ENCODE assay signal across 1 cellular context in genomic region chr19:19668230-19669012, GRCh38.
TF ChIP-seq lines count a peak whose summit lies in the region.

Gene ZNF101, plus strand, starts transcription at chr19:19668839. Its CDS starts 125 bp downstream, at chr19:19668964.

TF ChIP-seq in K562, 482 proteins besides CTCF, POLR2A, EP300 and RAD21 (continued from another document and continues in another):
- TF ChIP-seq TFAP4 (CRISPR knock-in tag; IDR thresholded peaks at IDR 0.05; ENCODE audit: borderline replicate concordance) (peak; percentile 52; the same call in 1 of the 2 replicates), RB1 (IDR thresholded peaks at IDR 0.05; ENCODE audit: low read depth) (peak; percentile 91), ZBTB1 (CRISPR knock-in tag; IDR thresholded peaks at IDR 0.05; ENCODE audit: borderline replicate concordance, low read depth) (no peak), FIP1L1 (IDR thresholded peaks at IDR 0.05; ENCODE audit: low read depth, low read length, poor library complexity, severe bottlenecking) (peak; percentile 46), CBFB (CRISPR knock-in tag; IDR thresholded peaks at IDR 0.05) (no peak), ILK (tag; IDR thresholded peaks at IDR 0.05; ENCODE audit: borderline replicate concordance, low read depth) (no peak), PHF21A (IDR thresholded peaks at IDR 0.05; ENCODE audit: borderline replicate concordance, low read depth) (no peak), SETDB1 (IDR thresholded peaks at IDR 0.05; ENCODE audit: low read length) (no peak), ZNF780A (CRISPR knock-in tag; IDR thresholded peaks at IDR 0.05) (no peak), ZNF280B (CRISPR knock-in tag; IDR thresholded peaks at IDR 0.05) (no peak), NFXL1 (CRISPR knock-in tag; IDR thresholded peaks at IDR 0.05) (no peak), TOE1 (IDR thresholded peaks at IDR 0.05; ENCODE audit: borderline replicate concordance) (no peak), TOE1 (CRISPR knock-in tag; IDR thresholded peaks at IDR 0.05; ENCODE audit: borderline replicate concordance, low read depth) (no peak), E2F5 (CRISPR knock-in tag; IDR thresholded peaks at IDR 0.05) (no peak), ZNF133 (CRISPR knock-in tag; IDR thresholded peaks at IDR 0.05) (no peak), CHCHD3 (CRISPR knock-in tag; IDR thresholded peaks at IDR 0.05) (no peak), TRIM24 (IDR thresholded peaks at IDR 0.05) (peak in 1 of 2 experiments; percentile 44; a peak in 1 of 4 replicates), POLR2AphosphoS2 (IDR thresholded peaks at IDR 0.05; ENCODE audit: low read length) (peak; percentile 44; the same call in 1 of the 2 replicates), GTF2B (IDR thresholded peaks at IDR 0.05; ENCODE audit: extremely low read depth, insufficient read length) (no peak), HDAC6 (IDR thresholded peaks at IDR 0.05; ENCODE audit: low read depth, low read length) (no peak), COPS2 (conservative IDR thresholded peaks at IDR 0.05) (no peak), ZNF311 (CRISPR knock-in tag; IDR thresholded peaks at IDR 0.05) (no peak), KLF16 (IDR thresholded peaks at IDR 0.05) (no peak), ATF7 (IDR thresholded peaks at IDR 0.05) (peak; percentile 67; the same call in 1 of the 2 replicates), SP2 (IDR thresholded peaks at IDR 0.05; ENCODE audit: extremely low read depth, low read depth, low read length, poor library complexity, severe bottlenecking) (peak; percentile 81), TAL1 (IDR thresholded peaks at IDR 0.05) (no peak), CXXC5 (CRISPR knock-in tag; IDR thresholded peaks at IDR 0.05) (peak; percentile 60), BCOR (IDR thresholded peaks at IDR 0.05) (no peak), MGA (IDR thresholded peaks at IDR 0.05) (peak; percentile 50), USF1 (CRISPR knock-in tag; IDR thresholded peaks at IDR 0.05) (no peak), ZC3H11A (IDR thresholded peaks at IDR 0.05; ENCODE audit: low read depth, low read length) (no peak), WHSC1 (IDR thresholded peaks at IDR 0.05; ENCODE audit: low read length) (no peak), TEAD4 (IDR thresholded peaks at IDR 0.05; ENCODE audit: low read length) (no peak), TEAD4 (CRISPR knock-in tag; IDR thresholded peaks at IDR 0.05; ENCODE audit: borderline replicate concordance) (no peak), ZNF655 (CRISPR knock-in tag; IDR thresholded peaks at IDR 0.05) (no peak), MYNN (IDR thresholded peaks at IDR 0.05) (no peak), MYNN (CRISPR knock-in tag; IDR thresholded peaks at IDR 0.05) (no peak), SLC30A9 (CRISPR knock-in tag; IDR thresholded peaks at IDR 0.05) (no peak), E2F1 (CRISPR knock-in tag; IDR thresholded peaks at IDR 0.05) (no peak), MAX (CRISPR knock-in tag; IDR thresholded peaks at IDR 0.05) (no peak), ELF2 (CRISPR knock-in tag; IDR thresholded peaks at IDR 0.05) (peak; percentile 78), CHD1 (IDR thresholded peaks at IDR 0.05; ENCODE audit: low read length) (no peak), ZBTB12 (CRISPR knock-in tag; IDR thresholded peaks at IDR 0.05) (no peak), SIN3B (IDR thresholded peaks at IDR 0.05; ENCODE audit: low read depth) (no peak), MYBL2 (IDR thresholded peaks at IDR 0.05; ENCODE audit: low read depth) (no peak), MYBL2 (CRISPR knock-in tag; IDR thresholded peaks at IDR 0.05; ENCODE audit: borderline replicate concordance) (no peak), PHF8 (IDR thresholded peaks at IDR 0.05; ENCODE audit: borderline replicate concordance, low read length) (peak; percentile 82), HDAC2 (IDR thresholded peaks at IDR 0.05) (no peak), SRSF3 (IDR thresholded peaks at IDR 0.05; ENCODE audit: insufficient read depth, low read length) (no peak), IFI16 (CRISPR knock-in tag; IDR thresholded peaks at IDR 0.05) (no peak)
